Comparison of ENCODE assay signal across 10 cellular contexts in genomic region chr19:38243279-38243673, GRCh38. TPM values are rescaled to one million over a fixed set of nuclear protein-coding genes. Genes with fewer than 3 reads are reported as not detected.
DNase-seq lines count a peak whose midpoint lies in the region; ATAC-seq, FAIRE-seq and TF ChIP-seq lines count a peak whose summit lies in the region.
"Had no signal": no experiment of that assay in that cellular context is flagged by ENCODE, and none has a peak within 500 bp of the region (broad histone marks: within the 10 kb centered on the region; RNA-seq: fewer than 3 reads in every experiment).

No MANE protein-coding gene starts in this region.

- intact Hi-C loops in endothelial cell of umbilical vein (cut with micrococcal nuclease): loop anchor here (2.0 to 5.0 kb wide), 2 partner anchors 74 to 159 kb away; partner anchors contain the start of gene FAM98C

- no peak for TF ChIP-seq CTCF in endothelial cell of umbilical vein (IDR thresholded peaks at IDR 0.05; ENCODE audit: extremely low read depth in 1 of 2, insufficient read depth in 1 of 2, low read depth in 1 of 2, low read length in 2 of 2)

- no peaks in the 10 kb centered on the region for H4K20me1 ChIP-seq in endothelial cell of umbilical vein (replicated peaks; ENCODE audit: control insufficient read depth, extremely low read depth, insufficient read depth, low read length)

- H3K4me2 ChIP-seq in endothelial cell of umbilical vein (ENCODE audit: insufficient read depth, low read length): peak overlapping the region; percentile 72

- H3K36me3 ChIP-seq in endothelial cell of umbilical vein (ENCODE audit: control insufficient read depth in 2 of 2, extremely low read depth in 1 of 2, insufficient read depth in 2 of 2, low read length in 2 of 2): no peaks in the 10 kb centered on the region

- POLR2A ChIA-PET in endothelial cell of umbilical vein (lab: Charles Lee): interaction anchor here (1.1 kb wide), 1 partner anchor 92 kb away, joined by 4 read pairs; the partner anchor contains the start of gene CATSPERG

- TF ChIP-seq POLR2A in endothelial cell of umbilical vein (IDR thresholded peaks at IDR 0.05; ENCODE audit: low read depth, low read length): no peak

- H3K4me1 Mint-ChIP-seq in activated T-cell treated with anti-CD3 and anti-CD28 coated beads, Interleukin-2, amount 50 U/mL, for 24 hours (ENCODE audit: low read depth): peaks cover 5% of the 10 kb centered on the region
- peaks cover 9% of the 10 kb centered on the region for H3K4me1 Mint-ChIP-seq in T-helper 2 cell treated with Interferon-gamma antibody and Interleukin-4, amounts not matched to agents 5 μg/mL and 100 μg/mL, for 36 hours (ENCODE audit: low read depth)
- H3K4me1 Mint-ChIP-seq in stimulated activated naive CD8-positive, alpha-beta T cell treated with anti-CD3 and anti-CD28 coated beads, Interleukin-15, amount 100 ng/mL, for 72 hours: peaks cover 9% of the 10 kb centered on the region

- no TSS peak for BruUV-seq in endothelial cell of umbilical vein (replicated peaks; lab: Mats Ljungman, UMichigan)

- no peak overlapping the region for H3K9ac ChIP-seq in endothelial cell of umbilical vein (replicated peaks; ENCODE audit: extremely low read depth, insufficient read depth, low read length)

- H3K27ac ChIP-seq in endothelial cell of umbilical vein (ENCODE audit: insufficient read depth, low read depth, low read length): no peak overlapping the region

- dilution Hi-C loops in endothelial cell of umbilical vein (cut with MboI; ENCODE audit: extremely low pct_ligation_motif_present, low sequenced_read_pairs): no loop called here

- no peaks in the 10 kb centered on the region for H3K9me3 Mint-ChIP-seq in activated T-cell treated with anti-CD3 and anti-CD28 coated beads, Interleukin-2, amount 50 U/mL, for 24 hours
- no peaks in the 10 kb centered on the region for H3K9me3 Mint-ChIP-seq in T-helper 2 cell treated with Interferon-gamma antibody and Interleukin-4, amounts not matched to agents 5 μg/mL and 100 μg/mL, for 36 hours
- H3K9me3 Mint-ChIP-seq in stimulated activated naive CD8-positive, alpha-beta T cell treated with anti-CD3 and anti-CD28 coated beads, Interleukin-15, amount 100 ng/mL, for 72 hours: no peaks in the 10 kb centered on the region

- no peaks in the 10 kb centered on the region for H3K27me3 Mint-ChIP-seq in activated T-cell treated with anti-CD3 and anti-CD28 coated beads, Interleukin-2, amount 50 U/mL, for 24 hours
- no peaks in the 10 kb centered on the region for H3K27me3 Mint-ChIP-seq in T-helper 2 cell treated with Interferon-gamma antibody and Interleukin-4, amounts not matched to agents 5 μg/mL and 100 μg/mL, for 36 hours (ENCODE audit: low read depth)
- H3K27me3 Mint-ChIP-seq in stimulated activated naive CD8-positive, alpha-beta T cell treated with anti-CD3 and anti-CD28 coated beads, Interleukin-15, amount 100 ng/mL, for 72 hours: peaks cover 7% of the 10 kb centered on the region

- no peak for FAIRE-seq in endothelial cell of umbilical vein (lab: Jason Lieb, UNC)

- H3K27ac Mint-ChIP-seq in activated T-cell treated with anti-CD3 and anti-CD28 coated beads, Interleukin-2, amount 50 U/mL, for 24 hours: no peak overlapping the region
- peak overlapping the region; percentile 28 for H3K27ac Mint-ChIP-seq in T-helper 2 cell treated with Interferon-gamma antibody and Interleukin-4, amounts not matched to agents 5 μg/mL and 100 μg/mL, for 36 hours
- H3K27ac Mint-ChIP-seq in stimulated activated naive CD8-positive, alpha-beta T cell treated with anti-CD3 and anti-CD28 coated beads, Interleukin-15, amount 100 ng/mL, for 72 hours: peak overlapping the region in 1 of 2 donors; percentile 91

- no peak for DNase-seq in activated T-cell treated with anti-CD3 and anti-CD28 coated beads, Interleukin-2, amount 50 U/mL, for 24 hours
- no peak for DNase-seq in activated T-cell treated with anti-CD3 and anti-CD28 coated beads, Interleukin-2, amount 50 U/mL, for 1 hour
- DNase-seq in T-helper 2 cell treated with Interferon-gamma antibody and Interleukin-4, amounts not matched to agents 5 μg/mL and 100 μg/mL, for 36 hours (ENCODE audit: low spot score): no peak
- no peak for DNase-seq in endothelial cell of umbilical vein (ENCODE audit: low read depth, low spot score)
- DNase-seq in stimulated activated naive CD8-positive, alpha-beta T cell treated with anti-CD3 and anti-CD28 coated beads, Interleukin-15, amount 100 ng/mL, for 72 hours: no peak
- DNase-seq in T1000 (lab: John Stamatoyannopoulos, UW): no peak
- no peak for DNase-seq in KG1 (lab: John Stamatoyannopoulos, UW)

- H3K4me1 ChIP-seq in endothelial cell of umbilical vein (ENCODE audit: control insufficient read depth, extremely low read depth, insufficient read depth, low read length): no peaks in the 10 kb centered on the region

- H3K79me2 ChIP-seq in endothelial cell of umbilical vein (ENCODE audit: control insufficient read depth, insufficient read depth, low read length): no peaks in the 10 kb centered on the region

- no peaks in the 10 kb centered on the region for H3K9me1 ChIP-seq in endothelial cell of umbilical vein (replicated peaks; ENCODE audit: control insufficient read depth, extremely low read depth, insufficient read depth, low read length)

- ATAC-seq in stimulated activated naive CD8-positive, alpha-beta T cell treated with anti-CD3 and anti-CD28 coated beads, Interleukin-15, amount 100 ng/mL, for 72 hours: no peak
- ATAC-seq in HG02870 (IDR thresholded peaks at IDR 0.05; ENCODE audit: unreplicated experiment): no peak

- H3K4me3 Mint-ChIP-seq in activated T-cell treated with anti-CD3 and anti-CD28 coated beads, Interleukin-2, amount 50 U/mL, for 24 hours: peak overlapping the region; percentile 65
- peak overlapping the region; percentile 71 for H3K4me3 Mint-ChIP-seq in T-helper 2 cell treated with Interferon-gamma antibody and Interleukin-4, amounts not matched to agents 5 μg/mL and 100 μg/mL, for 36 hours
- H3K4me3 Mint-ChIP-seq in stimulated activated naive CD8-positive, alpha-beta T cell treated with anti-CD3 and anti-CD28 coated beads, Interleukin-15, amount 100 ng/mL, for 72 hours: peak overlapping the region; percentile 77 to 83

- H3K27me3 ChIP-seq in endothelial cell of umbilical vein (ENCODE audit: control insufficient read depth in 2 of 2, insufficient read depth in 2 of 2, low read length in 2 of 2): no peaks in the 10 kb centered on the region

- H3K9me3 ChIP-seq in endothelial cell of umbilical vein (replicated peaks; ENCODE audit: control insufficient read depth, insufficient read depth, low read length): no peaks in the 10 kb centered on the region

- H3K4me3 ChIP-seq in endothelial cell of umbilical vein (replicated peaks in 1 of 3; ENCODE audit: insufficient read depth in 1 of 3, low read depth in 1 of 3, low read length in 3 of 3): no peak overlapping the region

- no peaks in the 10 kb centered on the region for H3K36me3 Mint-ChIP-seq in activated T-cell treated with anti-CD3 and anti-CD28 coated beads, Interleukin-2, amount 50 U/mL, for 24 hours (ENCODE audit: low read depth)
- H3K36me3 Mint-ChIP-seq in T-helper 2 cell treated with Interferon-gamma antibody and Interleukin-4, amounts not matched to agents 5 μg/mL and 100 μg/mL, for 36 hours (ENCODE audit: low read depth): no peaks in the 10 kb centered on the region

- CTCF ChIA-PET in endothelial cell of umbilical vein (lab: Charles Lee): interaction anchor here (0.6 to 8.5 kb wide), 18 partner anchors 9 to 341 kb away, joined by 3 to 123 read pairs (median 4); partner anchors contain the start of genes CATSPERG, FAM98C, GGN and KCNK6

- peak overlapping the region; percentile 66 for H2AFZ ChIP-seq in endothelial cell of umbilical vein (ENCODE audit: low read depth, low read length)

TF ChIP-seq in endothelial cell of umbilical vein, 7 proteins besides CTCF, POLR2A, EP300 and RAD21:
- TF ChIP-seq POLR2AphosphoS5 (IDR thresholded peaks at IDR 0.05; ENCODE audit: insufficient read depth, low read depth, low read length): no peak
- TF ChIP-seq GATA2 (IDR thresholded peaks at IDR 0.05; ENCODE audit: insufficient read depth, insufficient read length, low read depth, low read length): no peak
- no peak for TF ChIP-seq JUN (IDR thresholded peaks at IDR 0.05; ENCODE audit: borderline replicate concordance, insufficient read depth, insufficient read length, low read depth)

RNA-seq across cellular contexts. Expression of gene PPP1R14A, which starts 12.9 kb away (rescaled TPM):
- 5.3 and 16.3 TPM in 2 replicates for total RNA-seq in endothelial cell of umbilical vein
- polyA plus RNA-seq in endothelial cell of umbilical vein: 3.0 and 5.9 TPM in 2 replicates
- 2.0 and 2.7 TPM in 2 replicates for polyA plus RNA-seq in endothelial cell of umbilical vein (2011; cell fraction: cytosol; rRNA removed)
- polyA plus RNA-seq in endothelial cell of umbilical vein (2011; cell fraction: nucleus; rRNA removed): 1.0 and 1.3 TPM in 2 replicates
- 0.88 and 1.4 TPM in 2 replicates for polyA plus RNA-seq in endothelial cell of umbilical vein (2012)
- polyA minus RNA-seq in endothelial cell of umbilical vein: 0.64 and 1.3 TPM in 2 replicates
- polyA minus RNA-seq in endothelial cell of umbilical vein (2011; cell fraction: cytosol; rRNA and poly(A)+ RNA removed): not detected
- not detected in 2 replicates for polyA minus RNA-seq in endothelial cell of umbilical vein (2011; cell fraction: nucleus; rRNA and poly(A)+ RNA removed)
- total RNA-seq: frontal cortex had no signal

RNA-seq across cellular contexts. Expression of gene DPF1, which starts 19.3 kb away (rescaled TPM):
- total RNA-seq in endothelial cell of umbilical vein: 3.9 and 5.0 TPM in 2 replicates
- 1.6 and 2.0 TPM in 2 replicates for polyA plus RNA-seq in endothelial cell of umbilical vein
- polyA plus RNA-seq in endothelial cell of umbilical vein (2011; cell fraction: cytosol; rRNA removed): 1.4 and 1.7 TPM in 2 replicates
- 2.0 and 3.5 TPM in 2 replicates for polyA plus RNA-seq in endothelial cell of umbilical vein (2011; cell fraction: nucleus; rRNA removed)
- 1.1 and 2.0 TPM in 2 replicates for polyA plus RNA-seq in endothelial cell of umbilical vein (2012)
- 0.42 and 1.2 TPM in 2 replicates for polyA minus RNA-seq in endothelial cell of umbilical vein
- polyA minus RNA-seq in endothelial cell of umbilical vein (2011; cell fraction: cytosol; rRNA and poly(A)+ RNA removed): 0.82 TPM
- polyA minus RNA-seq in endothelial cell of umbilical vein (2011; cell fraction: nucleus; rRNA and poly(A)+ RNA removed): 0.82 and 0.87 TPM in 2 replicates
- total RNA-seq: omental fat pad had no signal

RNA-seq across cellular contexts. Expression of gene SPINT2, which starts 21.1 kb away (rescaled TPM):
- 20.1 and 46.6 TPM in 2 replicates for total RNA-seq in endothelial cell of umbilical vein
- 23.9 and 28.9 TPM in 2 replicates for polyA plus RNA-seq in endothelial cell of umbilical vein
- 14.4 and 20.2 TPM in 2 replicates for polyA plus RNA-seq in endothelial cell of umbilical vein (2011; cell fraction: cytosol; rRNA removed)
- polyA plus RNA-seq in endothelial cell of umbilical vein (2011; cell fraction: nucleus; rRNA removed): 6.2 and 9.5 TPM in 2 replicates
- 1.2 and 2.5 TPM in 2 replicates for polyA plus RNA-seq in endothelial cell of umbilical vein (2012)
- polyA minus RNA-seq in endothelial cell of umbilical vein: 9.6 and 13.0 TPM in 2 replicates
- 4.6 TPM for polyA minus RNA-seq in endothelial cell of umbilical vein (2011; cell fraction: cytosol; rRNA and poly(A)+ RNA removed)
- polyA minus RNA-seq in endothelial cell of umbilical vein (2011; cell fraction: nucleus; rRNA and poly(A)+ RNA removed): 1.3 and 2.5 TPM in 2 replicates
